In the genomic region with DNA sequence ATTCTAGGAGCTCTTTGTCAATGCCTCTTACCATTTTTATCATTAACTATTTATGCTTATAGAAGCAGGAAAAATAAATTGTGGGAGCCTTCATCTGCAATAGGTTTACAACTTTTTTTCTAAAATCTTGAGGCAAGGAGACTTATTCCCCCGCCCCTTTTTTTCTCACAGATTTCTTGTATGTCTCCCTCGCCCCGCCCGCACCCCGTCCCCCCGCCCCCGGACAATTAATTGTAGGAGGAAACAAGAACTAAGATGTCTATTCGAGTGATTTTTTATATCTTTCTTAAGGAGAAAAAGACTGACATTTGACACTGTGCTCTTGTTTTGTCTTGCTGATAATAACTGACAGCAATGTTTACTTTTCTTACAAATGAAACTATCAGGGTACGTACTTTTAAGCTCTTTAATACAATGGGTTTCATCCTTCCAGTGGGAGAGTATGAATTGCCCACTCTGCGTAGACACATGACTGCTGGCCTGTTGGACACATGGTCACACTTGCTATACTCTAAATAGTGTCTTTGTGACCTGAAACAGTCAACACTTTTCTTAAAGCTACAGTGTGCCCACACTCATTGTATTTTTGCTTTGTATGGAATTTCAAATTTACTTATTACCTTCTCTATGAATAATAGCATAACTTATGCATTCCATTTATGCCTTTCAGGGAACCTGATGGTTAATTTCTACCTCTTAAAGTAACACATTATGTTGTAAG, we compare ENCODE assay signal across 9 cellular contexts. TPM values are rescaled to one million over a fixed set of nuclear protein-coding genes. Genes with fewer than 3 reads are reported as not detected.
A peak's percentile ranks its signal among the peaks of the same experiment; 100 is the strongest.
DNase-seq lines count a peak whose midpoint lies in the region; ATAC-seq, FAIRE-seq and TF ChIP-seq lines count a peak whose summit lies in the region.
"Had no signal": no experiment of that assay in that cellular context is flagged by ENCODE, and none has a peak within 500 bp of the region (broad histone marks: within the 10 kb centered on the region; RNA-seq: fewer than 3 reads in every experiment).

No MANE protein-coding gene starts in this region.

- no peak for TF ChIP-seq CTCF in A549 (IDR thresholded peaks at IDR 0.05)
- TF ChIP-seq CTCF in HL-60 (IDR thresholded peaks at IDR 0.05; ENCODE audit: insufficient read depth, low read length) = no peak
- no peak for TF ChIP-seq CTCF in ascending aorta (IDR thresholded peaks at IDR 0.05)

- POLR2A ChIA-PET in A549 (lab: Yijun Ruan, JAX) = interaction anchor here (0.6 to 2.2 kb wide), 4 partner anchors 26 to 327 kb away, joined by 3 to 23 read pairs (median 12); no protein-coding TSS in a partner anchor

- no peak for TF ChIP-seq RAD21 in A549 (conservative IDR thresholded peaks at IDR 0.05 in 1 of 2, IDR thresholded peaks at IDR 0.05 in 1 of 2)

- ATAC-seq in A549 = no peak
- ATAC-seq in HG02885 (IDR thresholded peaks at IDR 0.05; ENCODE audit: poor library complexity, unreplicated experiment) = no peak

- DNase-seq in A549 (ENCODE audit: low read depth in 1 of 2, low spot score in 1 of 2) (no peak), HL-60 (ENCODE audit: low read depth in 1 of 2, low spot score in 1 of 2) (no peak), ascending aorta (ENCODE audit: low spot score in 2 of 2) (no peak), mesendoderm (no peak), RPMI8226 (no peak), COR-L47 (lab: John Stamatoyannopoulos, UW) (no peak), mucosa of gallbladder (ENCODE audit: low spot score) (no peak)

- no peak for TF ChIP-seq POLR2A in A549 (IDR thresholded peaks at IDR 0.05; ENCODE audit: low read length)

- H3K27me3 ChIP-seq in HL-60 (ENCODE audit: insufficient read depth, poor library complexity, severe bottlenecking) (no peaks in the 10 kb centered on the region), ascending aorta (no peaks in the 10 kb centered on the region), mesendoderm (ENCODE audit: insufficient read depth, low read length, poor library complexity) (no peaks in the 10 kb centered on the region)

- peak overlapping the region; percentile 51 for H4K5ac ChIP-seq in mesendoderm (ENCODE audit: low read length)

- H3K9me3 ChIP-seq in A549 = no peaks in the 10 kb centered on the region
- H3K9me3 ChIP-seq in ascending aorta = no peaks in the 10 kb centered on the region

- peak overlapping the region; percentile 40 for H3K9ac ChIP-seq in mesendoderm (ENCODE audit: low read length)

- H3K4me2 ChIP-seq in A549 (peak overlapping the region; percentile 80), mesendoderm (ENCODE audit: low read length) (no peak overlapping the region)

- H2BK5ac ChIP-seq in mesendoderm (ENCODE audit: low read length) = no peak overlapping the region

- H3K27ac ChIP-seq in A549 (peak overlapping the region; percentile 87 to 94; a peak in 5 of 6 replicates), HL-60 (replicated peaks) (peak overlapping the region; percentile 89), ascending aorta (peak overlapping the region; percentile 96 to 98), mesendoderm (ENCODE audit: low read depth, low read length) (no peak overlapping the region)

- WGBS in A549 (ENCODE audit: missing lambda C conversion rate) = 88% methylated on average over 10 of the region's 10 CpGs
- no CpG with 5 or more reads among the region's 10 CpGs for WGBS in mesendoderm (ENCODE audit: extremely low coverage, insufficient coverage, low lambda C conversion rate)

- CTCF ChIA-PET in A549 (lab: Yijun Ruan, JAX) = interaction anchor here (0.7 to 4.9 kb wide), 12 partner anchors 10 to 401 kb away, joined by 3 to 30 read pairs (median 4); no protein-coding TSS in a partner anchor

- H3K4me1 ChIP-seq in A549 (peaks cover 35% of the 10 kb centered on the region), ascending aorta (peaks cover 0 to 17% of the 10 kb centered on the region in 2 donors), mesendoderm (ENCODE audit: control insufficient read depth, low read depth, low read length) (peaks cover 5% of the 10 kb centered on the region)

- H4K8ac ChIP-seq in mesendoderm (ENCODE audit: low read depth, low read length) = no peak overlapping the region

- H3K4me3 ChIP-seq in A549 = no peak overlapping the region; the same call in 2 of the 3 replicates
- H3K4me3 ChIP-seq in HL-60 (replicated peaks; ENCODE audit: insufficient read depth, low read length) = no peak overlapping the region
- no peak overlapping the region for H3K4me3 ChIP-seq in ascending aorta
- H3K4me3 ChIP-seq in mesendoderm (ENCODE audit: low read length) = no peak overlapping the region

- no peak overlapping the region for H3K23ac ChIP-seq in mesendoderm (ENCODE audit: low read length)

- no peak overlapping the region for H2AK5ac ChIP-seq in mesendoderm (ENCODE audit: low read length)

- peak overlapping the region; percentile 86 for H3K56ac ChIP-seq in mesendoderm (ENCODE audit: low read length)

- H3K4ac ChIP-seq in mesendoderm (ENCODE audit: low read depth, low read length) = no peak overlapping the region

- H2BK15ac ChIP-seq in mesendoderm (replicated peaks; ENCODE audit: low read depth) = no peak overlapping the region

- intact Hi-C loops in ascending aorta (cut with DNase I) = loop anchor here (5.0 to 10.0 kb wide), 5 partner anchors 366 to 1846 kb away; a partner anchor contains a TSS

- H3K79me1 ChIP-seq in mesendoderm (ENCODE audit: low read length) = no peaks in the 10 kb centered on the region

- no peak overlapping the region for H2BK120ac ChIP-seq in mesendoderm (ENCODE audit: low read depth, low read length)

- no peak for FAIRE-seq in A549 (lab: Jason Lieb, UNC)
- FAIRE-seq: TTC549 had no signal

- H3K36me3 ChIP-seq in ascending aorta (no peaks in the 10 kb centered on the region), mesendoderm (ENCODE audit: control insufficient read depth, insufficient read depth, low read length) (no peaks in the 10 kb centered on the region)

- peaks cover 33% of the 10 kb centered on the region for H3K79me2 ChIP-seq in mesendoderm (ENCODE audit: control insufficient read depth, insufficient read depth, low read length)

- H3K18ac ChIP-seq in mesendoderm (ENCODE audit: low read length) = peak overlapping the region; percentile 12

- no peak for TF ChIP-seq EP300 in A549 (IDR thresholded peaks at IDR 0.05)

TF ChIP-seq in A549, 52 proteins besides CTCF, POLR2A, EP300 and RAD21:
- no peak for TF ChIP-seq MAFK (IDR thresholded peaks at IDR 0.05; ENCODE audit: partially characterized antibody)
- TF ChIP-seq MAZ (IDR thresholded peaks at IDR 0.05; ENCODE audit: borderline replicate concordance, low read depth, low read length) = no peak
- no peak for TF ChIP-seq FOSL2 (IDR thresholded peaks at IDR 0.05)
- TF ChIP-seq FOSL2 (CRISPR knock-in tag; IDR thresholded peaks at IDR 0.05) = no peak
- TF ChIP-seq, protein P1, sequence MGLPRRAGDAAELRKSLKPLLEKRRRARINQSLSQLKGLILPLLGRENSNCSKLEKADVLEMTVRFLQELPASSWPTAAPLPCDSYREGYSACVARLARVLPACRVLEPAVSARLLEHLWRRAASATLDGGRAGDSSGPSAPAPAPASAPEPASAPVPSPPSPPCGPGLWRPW (IDR thresholded peaks at IDR 0.05) = no peak
- TF ChIP-seq KDM1A (IDR thresholded peaks at IDR 0.05; ENCODE audit: low read depth) = no peak
- TF ChIP-seq RCOR1 (IDR thresholded peaks at IDR 0.05; ENCODE audit: low read depth, low read length) = no peak
- TF ChIP-seq CBX8 (IDR thresholded peaks at IDR 0.05) = no peak
- no peak for TF ChIP-seq POLR2AphosphoS2 (conservative IDR thresholded peaks at IDR 0.05; ENCODE audit: low read length)
- TF ChIP-seq FOSB (CRISPR knock-in tag; IDR thresholded peaks at IDR 0.05) = no peak
- TF ChIP-seq HOXA7 (CRISPR knock-in tag; IDR thresholded peaks at IDR 0.05) = no peak
- TF ChIP-seq MYC (IDR thresholded peaks at IDR 0.05; ENCODE audit: borderline replicate concordance, low read length) = no peak
- no peak for TF ChIP-seq RFX5 (IDR thresholded peaks at IDR 0.05)
- TF ChIP-seq CEBPB (IDR thresholded peaks at IDR 0.05) = no peak
- TF ChIP-seq NR3C1 (IDR thresholded peaks at IDR 0.05) = no peak
- no peak for TF ChIP-seq RNF2 (IDR thresholded peaks at IDR 0.05; ENCODE audit: borderline replicate concordance, low read depth)
- TF ChIP-seq BHLHE40 (IDR thresholded peaks at IDR 0.05; ENCODE audit: low read depth, low read length) = no peak
- TF ChIP-seq ZNF302 (CRISPR knock-in tag; IDR thresholded peaks at IDR 0.05) = no peak
- no peak for TF ChIP-seq ZSCAN20 (CRISPR knock-in tag; IDR thresholded peaks at IDR 0.05)
- TF ChIP-seq, protein P2, sequence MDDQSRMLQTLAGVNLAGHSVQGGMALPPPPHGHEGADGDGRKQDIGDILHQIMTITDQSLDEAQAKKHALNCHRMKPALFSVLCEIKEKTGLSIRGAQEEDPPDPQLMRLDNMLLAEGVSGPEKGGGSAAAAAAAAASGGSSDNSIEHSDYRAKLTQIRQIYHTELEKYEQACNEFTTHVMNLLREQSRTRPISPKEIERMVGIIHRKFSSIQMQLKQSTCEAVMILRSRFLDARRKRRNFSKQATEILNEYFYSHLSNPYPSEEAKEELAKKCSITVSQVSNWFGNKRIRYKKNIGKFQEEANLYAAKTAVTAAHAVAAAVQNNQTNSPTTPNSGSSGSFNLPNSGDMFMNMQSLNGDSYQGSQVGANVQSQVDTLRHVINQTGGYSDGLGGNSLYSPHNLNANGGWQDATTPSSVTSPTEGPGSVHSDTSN (IDR thresholded peaks at IDR 0.05) = no peak

RNA-seq across cellular contexts. Expression of a gene that starts 1.5 kb away (rescaled TPM):
- 62.9 and 71.4 TPM in 2 replicates for polyA plus RNA-seq in A549 (2011; rRNA removed)
- polyA plus RNA-seq in A549 (2012; cell fraction: cytosol; rRNA removed) = 17.8 and 18.4 TPM in 2 replicates
- 33.4 and 56.9 TPM in 2 replicates for polyA plus RNA-seq in A549 (2012; cell fraction: nucleus; rRNA removed)
- polyA plus RNA-seq in A549 (2017; fragmentation: RNase III; extraction: RNeasy Plus Mini Kit Qiagen cat#74134 plus additional on column Dnase treatment) = 63.9 to 81.0 TPM (median 72.0 TPM) in 3 replicates
- 49.4 and 52.8 TPM in 2 replicates for polyA minus RNA-seq in A549 (2011; rRNA and poly(A)+ RNA removed)
- 61.0 TPM for total RNA-seq in ascending aorta
- 99.3 TPM for polyA plus RNA-seq in mesendoderm (2013, experiment 1 of 2)
- 97.1 TPM for polyA plus RNA-seq in mesendoderm (2013, experiment 2 of 2)
- total RNA-seq in mucosa of gallbladder = 85.7 TPM
